ENCODE assay signal across 1 cellular context in genomic region chr5:54517512-54518145, GRCh38.
TF ChIP-seq lines count a peak whose summit lies in the region.

Gene SNX18, plus strand, starts transcription at chr5:54517759. Its CDS starts 194 bp downstream, at chr5:54517953.

TF ChIP-seq in GM12878, 131 proteins besides CTCF, POLR2A, EP300 and RAD21 (continued from another document and continues in another):
- no peak for TF ChIP-seq USF2 (IDR thresholded peaks at IDR 0.05; ENCODE audit: borderline replicate concordance, low read depth, low read length)
- no peak for TF ChIP-seq WRNIP1 (IDR thresholded peaks at IDR 0.05; ENCODE audit: borderline replicate concordance, low read depth, low read length)
- peak; percentile 88 for TF ChIP-seq RB1 (IDR thresholded peaks at IDR 0.05; ENCODE audit: borderline replicate concordance)
- 0 out of 2 replicates have a peak, but pooled peaks have one; percentile 33 for TF ChIP-seq SIN3A (IDR thresholded peaks at IDR 0.05; ENCODE audit: low read depth, low read length)
- TF ChIP-seq E4F1 (IDR thresholded peaks at IDR 0.05; ENCODE audit: borderline replicate concordance, partially characterized antibody), result no peak
- peak; percentile 85 for TF ChIP-seq KLF5 (IDR thresholded peaks at IDR 0.05; ENCODE audit: partially characterized antibody)
- no peak for TF ChIP-seq PRDM15 (CRISPR knock-in tag; IDR thresholded peaks at IDR 0.05)
- no peak for TF ChIP-seq ZBTB40 (IDR thresholded peaks at IDR 0.05; ENCODE audit: borderline replicate concordance)
- no peak for TF ChIP-seq ATF2 (IDR thresholded peaks at IDR 0.05; ENCODE audit: low read length)
- peak; percentile 46; the same call in 1 of the 2 replicates for TF ChIP-seq ZSCAN29 (IDR thresholded peaks at IDR 0.05)
- no peak for TF ChIP-seq HDAC6 (IDR thresholded peaks at IDR 0.05; ENCODE audit: unreplicated experiment)
- TF ChIP-seq SMAD1 (IDR thresholded peaks at IDR 0.05; ENCODE audit: low read depth, partially characterized antibody), result no peak
- 0 out of 2 replicates have a peak, but pooled peaks have one; percentile 48 for TF ChIP-seq FOXM1 (IDR thresholded peaks at IDR 0.05; ENCODE audit: low read depth, low read length)
- TF ChIP-seq GATAD2B (conservative IDR thresholded peaks at IDR 0.05; ENCODE audit: low read depth), result peak; percentile 80
- TF ChIP-seq PAX8 (IDR thresholded peaks at IDR 0.05), result no peak
- TF ChIP-seq NR2F1 (conservative IDR thresholded peaks at IDR 0.05), result peak; percentile 52; the same call in 1 of the 2 replicates
- TF ChIP-seq NR2C2 (IDR thresholded peaks at IDR 0.05; ENCODE audit: borderline replicate concordance, control insufficient read depth, insufficient read length, low read depth), result peak; percentile 60
- TF ChIP-seq IRF3 (IDR thresholded peaks at IDR 0.05), result no peak
- no peak for TF ChIP-seq NRF1 (conservative IDR thresholded peaks at IDR 0.05; ENCODE audit: low read depth, low read length)
- TF ChIP-seq CBFB (IDR thresholded peaks at IDR 0.05; ENCODE audit: low read depth), result no peak
- peak; percentile 68 for TF ChIP-seq CREM (IDR thresholded peaks at IDR 0.05; ENCODE audit: low read depth)
- no peak for TF ChIP-seq REST (IDR thresholded peaks at IDR 0.05; ENCODE audit: low read depth, low read length)
- TF ChIP-seq EGR1 (IDR thresholded peaks at IDR 0.05; ENCODE audit: borderline replicate concordance in 1 of 2, low read depth in 2 of 2, low read length in 2 of 2), result peak in 1 of 2 experiments; percentile 99; a peak in 2 of 3 replicates
- TF ChIP-seq ZBTB33 (IDR thresholded peaks at IDR 0.05), result no peak
- no peak for TF ChIP-seq BCLAF1 (IDR thresholded peaks at IDR 0.05)
- TF ChIP-seq CREB1 (IDR thresholded peaks at IDR 0.05; ENCODE audit: low read depth), result peak; percentile 76; the same call in 1 of the 2 replicates
- TF ChIP-seq SP1 (IDR thresholded peaks at IDR 0.05; ENCODE audit: low read depth, low read length), result peak; percentile 89
- TF ChIP-seq E2F4 (IDR thresholded peaks at IDR 0.05; ENCODE audit: low read depth, low read length), result 0 out of 2 replicates have a peak, but pooled peaks have one; percentile 45
- TF ChIP-seq ETV6 (conservative IDR thresholded peaks at IDR 0.05 in 1 of 2, IDR thresholded peaks at IDR 0.05 in 1 of 2; ENCODE audit: borderline replicate concordance in 1 of 2, low read depth in 1 of 2), result no peak
